Comparison of ENCODE assay signal across 16 cellular contexts in the genomic region with DNA sequence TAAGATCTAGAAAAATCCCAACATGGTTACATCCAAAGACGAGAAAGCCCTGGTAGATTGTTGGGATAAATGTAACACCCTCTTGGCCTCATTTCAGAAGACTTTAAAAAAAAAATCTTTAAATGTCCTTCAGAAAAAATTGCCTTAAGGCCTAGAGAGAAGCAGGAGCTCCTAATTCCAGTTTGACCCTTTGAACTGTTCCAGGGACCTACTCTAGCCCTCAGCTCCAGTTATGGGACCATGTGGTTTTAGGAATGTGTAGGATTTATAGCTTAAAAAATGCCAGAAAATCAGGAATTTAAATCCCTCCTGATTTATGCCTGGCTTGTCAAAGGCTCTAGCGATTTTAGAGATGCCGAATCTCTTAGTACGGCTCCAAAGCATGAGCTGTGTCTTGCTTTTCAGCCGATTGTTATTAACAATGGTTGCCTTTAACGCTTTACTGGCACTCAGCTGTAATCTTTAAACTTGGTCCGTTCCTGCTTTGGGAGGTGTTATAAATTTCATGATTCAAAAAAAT.
DNase-seq lines count a peak whose midpoint lies in the region; FAIRE-seq and TF ChIP-seq lines count a peak whose summit lies in the region.
"Had no signal": no experiment of that assay in that cellular context is flagged by ENCODE, and none has a peak within 500 bp of the region (broad histone marks: within the 10 kb centered on the region; RNA-seq: fewer than 3 reads in every experiment).

No MANE protein-coding gene starts in this region.

- peak overlapping the region; percentile 95 for H3K27ac Mint-ChIP-seq in nephron progenitor cell
- H3K27ac Mint-ChIP-seq: endodermal cell had no signal

- H3K36me3 ChIP-seq in SJCRH30, result no peaks in the 10 kb centered on the region

- no peaks in the 10 kb centered on the region for H3K27me3 ChIP-seq in SJCRH30

- H3K27ac ChIP-seq in cingulate gyrus (ENCODE audit: low read depth, low read length) (peak overlapping the region; percentile 90), SJCRH30 (no peak overlapping the region)
- H3K27ac ChIP-seq: RWPE1 had no signal

- no peak overlapping the region for H3K4me3 ChIP-seq in SJCRH30

- no peak for TF ChIP-seq CTCF in nephron progenitor cell (IDR thresholded peaks at IDR 0.05)

- TF ChIP-seq POLR2A in GM12891 (IDR thresholded peaks at IDR 0.05; ENCODE audit: low read depth, low read length), result no peak

- peaks cover 28% of the 10 kb centered on the region for H3K4me1 Mint-ChIP-seq in nephron progenitor cell
- H3K4me1 Mint-ChIP-seq: endodermal cell had no signal

- no peaks in the 10 kb centered on the region for H3K27me3 Mint-ChIP-seq in nephron progenitor cell (ENCODE audit: low read depth, poor library complexity)

- DNase-seq in NCI-H748 (lab: John Stamatoyannopoulos, UW; ENCODE audit: unreplicated experiment) (peak; percentile 62), NCI-H748 treated with DMSO at 0.1 percent for 48 hours (lab: John Stamatoyannopoulos, UW) (no peak), nephron progenitor cell (no peak), SJCRH30 (no peak), GM12891 (ENCODE audit: insufficient read length, low spot score) (no peak), SIG-M5 (lab: John Stamatoyannopoulos, UW) (no peak)
- no peak for DNase-seq in stimulated activated CD4-positive, alpha-beta T cell treated with anti-CD3 and anti-CD28 coated beads, Interleukin-4, amount 100 ng/mL, for 1 hour
- DNase-seq: activated naive CD4-positive, alpha-beta T cell treated with anti-CD3 and anti-CD28 coated beads, Interleukin-2, amount 50 U/mL, for 16 hours; endodermal cell; left colon; NCI-H446 treated with DMSO at 0.1 percent for 48 hours; stimulated activated CD8-positive, alpha-beta memory T cell treated with anti-CD3 and anti-CD28 coated beads, Interleukin-4, amount 100 ng/mL, for 48 hours; T1000 had no signal

- H3K9me3 Mint-ChIP-seq in nephron progenitor cell, result peaks cover 17% of the 10 kb centered on the region
- H3K9me3 Mint-ChIP-seq: endodermal cell had no signal

- no peaks in the 10 kb centered on the region for H3K4me1 ChIP-seq in SJCRH30

- H3K36me3 Mint-ChIP-seq in nephron progenitor cell (ENCODE audit: low read depth), result no peaks in the 10 kb centered on the region

- no peak overlapping the region for H3K4me3 Mint-ChIP-seq in nephron progenitor cell
- H3K4me3 Mint-ChIP-seq: endodermal cell had no signal

- no peaks in the 10 kb centered on the region for H3K9me3 ChIP-seq in SJCRH30 (replicated peaks)

- no peak for FAIRE-seq in GM12891 (lab: Jason Lieb, UNC)
- FAIRE-seq: HepG2 had no signal

TF ChIP-seq in GM12891, 5 proteins besides CTCF, POLR2A, EP300 and RAD21:
- no peak for TF ChIP-seq POLR2AphosphoS5 (IDR thresholded peaks at IDR 0.05; ENCODE audit: low read depth, low read length)
TF ChIP-seq in GM12891: peak in this region for 0.
